In genomic region chr6:105952326-105952725, GRCh38 we compare ENCODE assay signal across 35 cellular contexts.
"Had no signal": no experiment of that assay in that cellular context is flagged by ENCODE, and none has a peak within 500 bp of the region (broad histone marks: within the 10 kb centered on the region; RNA-seq: fewer than 3 reads in every experiment).

No MANE protein-coding gene starts in this region.

- H3K9ac ChIP-seq: KMS-11 had no signal

- H3K27me3 ChIP-seq: ascending aorta, cardiac muscle cell, Peyer's patch had no signal

- H3K36me3 ChIP-seq: ascending aorta, cardiac muscle cell, Peyer's patch had no signal

- H3K4me1 ChIP-seq: ascending aorta, Peyer's patch had no signal

- H3K27ac Mint-ChIP-seq: activated CD4-positive, alpha-beta memory T cell treated with anti-CD3 and anti-CD28 coated beads, Interleukin-2, amount 10 ng/mL, durations not matched to agents 7 days and 5 days; activated CD4-positive, alpha-beta T cell treated with anti-CD3 and anti-CD28 coated beads for 36 hours; activated CD8-positive, alpha-beta memory T cell treated with anti-CD3 and anti-CD28 coated beads, Interleukin-2, amount 10 ng/mL, durations not matched to agents 7 days and 5 days; activated naive CD4-positive, alpha-beta T cell treated with anti-CD3 and anti-CD28 coated beads, Interleukin-2, amount 50 U/mL, for 24 hours; activated naive CD8-positive, alpha-beta T cell treated with anti-CD3 and anti-CD28 coated beads, Interleukin-2, amount 10 ng/mL, durations not matched to agents 7 days and 5 days; activated T-cell treated with anti-CD3 and anti-CD28 coated beads, Interleukin-2, amount 50 U/mL, for 72 hours; activated T-helper 17 cell treated with anti-CD3 and anti-CD28 coated beads, Interleukin-2, amount 50 U/mL, for 72 hours; T-helper 1 cell treated with Interleukin-12 subunit alpha and Interleukin-12 subunit beta and Interleukin-4 antibody, amounts not matched to agents 30 μg/mL and 1 μg/mL, for 36 hours; T-helper 2 cell treated with Interferon-gamma antibody and Interleukin-4, amounts not matched to agents 5 μg/mL and 100 μg/mL, for 36 hours had no signal

- H3K4me3 ChIP-seq: ascending aorta, cardiac muscle cell, Peyer's patch had no signal

- H3K4me3 Mint-ChIP-seq: activated CD4-positive, alpha-beta memory T cell treated with anti-CD3 and anti-CD28 coated beads, Interleukin-2, amount 10 ng/mL, durations not matched to agents 7 days and 5 days; activated CD4-positive, alpha-beta T cell treated with anti-CD3 and anti-CD28 coated beads for 36 hours; activated CD8-positive, alpha-beta memory T cell treated with anti-CD3 and anti-CD28 coated beads, Interleukin-2, amount 10 ng/mL, durations not matched to agents 7 days and 5 days; activated naive CD4-positive, alpha-beta T cell treated with anti-CD3 and anti-CD28 coated beads, Interleukin-2, amount 50 U/mL, for 24 hours; activated naive CD8-positive, alpha-beta T cell treated with anti-CD3 and anti-CD28 coated beads, Interleukin-2, amount 10 ng/mL, durations not matched to agents 7 days and 5 days; activated T-cell treated with anti-CD3 and anti-CD28 coated beads, Interleukin-2, amount 50 U/mL, for 72 hours; activated T-helper 17 cell treated with anti-CD3 and anti-CD28 coated beads, Interleukin-2, amount 50 U/mL, for 72 hours; central memory CD8-positive, alpha-beta T cell; T-helper 1 cell treated with Interleukin-12 subunit alpha and Interleukin-12 subunit beta and Interleukin-4 antibody, amounts not matched to agents 30 μg/mL and 1 μg/mL, for 36 hours; T-helper 2 cell treated with Interferon-gamma antibody and Interleukin-4, amounts not matched to agents 5 μg/mL and 100 μg/mL, for 36 hours had no signal

- ATAC-seq: activated CD4-positive, alpha-beta T cell treated with anti-CD3 and anti-CD28 coated beads for 36 hours; activated CD4-positive, CD25-positive, alpha-beta regulatory T cell treated with anti-CD3 and anti-CD28 coated beads, Interleukin-2, amount 50 U/mL, for 24 hours; activated CD8-positive, alpha-beta memory T cell treated with anti-CD3 and anti-CD28 coated beads, Interleukin-2, amount 10 ng/mL, durations not matched to agents 7 days and 5 days; activated T-cell treated with anti-CD3 and anti-CD28 coated beads, Interleukin-2, amount 50 U/mL, for 72 hours; activated T-helper 17 cell treated with anti-CD3 and anti-CD28 coated beads, Interleukin-2, amount 50 U/mL, for 72 hours; PC-3 had no signal

- H3K9me3 ChIP-seq: ascending aorta, Peyer's patch had no signal

- H3K4me2 ChIP-seq: KMS-11 had no signal

- H3K36me3 Mint-ChIP-seq: activated naive CD4-positive, alpha-beta T cell treated with anti-CD3 and anti-CD28 coated beads, Interleukin-2, amount 50 U/mL, for 24 hours; activated naive CD8-positive, alpha-beta T cell treated with anti-CD3 and anti-CD28 coated beads, Interleukin-2, amount 10 ng/mL, durations not matched to agents 7 days and 5 days had no signal

- H3K9me3 Mint-ChIP-seq: activated naive CD4-positive, alpha-beta T cell treated with anti-CD3 and anti-CD28 coated beads, Interleukin-2, amount 50 U/mL, for 24 hours; activated T-cell treated with anti-CD3 and anti-CD28 coated beads, Interleukin-2, amount 50 U/mL, for 72 hours; activated T-helper 17 cell treated with anti-CD3 and anti-CD28 coated beads, Interleukin-2, amount 50 U/mL, for 72 hours; central memory CD8-positive, alpha-beta T cell; T-helper 2 cell treated with Interferon-gamma antibody and Interleukin-4, amounts not matched to agents 5 μg/mL and 100 μg/mL, for 36 hours had no signal

- H3K27ac ChIP-seq: ascending aorta, cardiac muscle cell, KMS-11, Peyer's patch had no signal

- H3K4me1 Mint-ChIP-seq: activated CD4-positive, alpha-beta T cell treated with anti-CD3 and anti-CD28 coated beads for 36 hours; activated naive CD4-positive, alpha-beta T cell treated with anti-CD3 and anti-CD28 coated beads, Interleukin-2, amount 50 U/mL, for 24 hours; activated T-helper 17 cell treated with anti-CD3 and anti-CD28 coated beads, Interleukin-2, amount 50 U/mL, for 72 hours; central memory CD8-positive, alpha-beta T cell had no signal

- DNase-seq: activated CD4-positive, alpha-beta memory T cell treated with anti-CD3 and anti-CD28 coated beads, Interleukin-2, amount 10 ng/mL, durations not matched to agents 7 days and 5 days; activated CD4-positive, alpha-beta T cell treated with anti-CD3 and anti-CD28 coated beads for 36 hours; activated CD4-positive, alpha-beta T cell treated with anti-CD3 and anti-CD28 coated beads, Interleukin-2, amount 50 U/mL, for 1 hour; activated CD8-positive, alpha-beta memory T cell treated with anti-CD3 and anti-CD28 coated beads for 24 hours; activated CD8-positive, alpha-beta memory T cell treated with anti-CD3 and anti-CD28 coated beads, Interleukin-2, amount 10 ng/mL, durations not matched to agents 7 days and 5 days; activated CD8-positive, alpha-beta memory T cell treated with anti-CD3 and anti-CD28 coated beads, Interleukin-2, amount 50 U/mL, for 48 hours; activated gamma-delta T cell; activated naive CD4-positive, alpha-beta T cell treated with Interleukin-2 at 50 U/mL for 16 hours; activated naive CD8-positive, alpha-beta T cell treated with anti-CD3 and anti-CD28 coated beads, Interleukin-2, amount 10 ng/mL, durations not matched to agents 7 days and 5 days; activated T-cell treated with anti-CD3 and anti-CD28 coated beads, Interleukin-2, amount 50 U/mL, for 72 hours; amygdala; NCI-H1092 treated with DMSO at 0.1 percent for 48 hours; NCI-H146; NCI-H187; NCI-H2029 treated with DMSO at 0.1 percent for 48 hours; NCI-H2107; NCI-H2171; NCI-H510A; NCI-H526; NCI-H748 treated with DMSO at 0.1 percent for 48 hours; NK-92 treated with Interleukin-12 subunit alpha and Interleukin-12 subunit beta, amount 100 ng/mL, for 24 hours; PC-3; Peyer's patch; RPMI8226; SIG-M5 had no signal

- H3K27me3 Mint-ChIP-seq: activated naive CD4-positive, alpha-beta T cell treated with anti-CD3 and anti-CD28 coated beads, Interleukin-2, amount 50 U/mL, for 24 hours; central memory CD8-positive, alpha-beta T cell had no signal

- FAIRE-seq: TTC549 had no signal
